In genomic region chr16:19182487-19182886, GRCh38 we compare ENCODE assay signal across 1 cellular context.
TF ChIP-seq lines count a peak whose summit lies in the region.

No MANE protein-coding gene starts in this region.

TF ChIP-seq in HepG2, 621 proteins besides CTCF, POLR2A, EP300 and RAD21 (continued from another document):
- TF ChIP-seq REST (IDR thresholded peaks at IDR 0.05; ENCODE audit: borderline replicate concordance in 1 of 2, low read depth in 1 of 2, low read length in 2 of 2) (no peak), ZNF296 (CRISPR knock-in tag; conservative IDR thresholded peaks at IDR 0.05) (no peak), ZNF333 (CRISPR knock-in tag; IDR thresholded peaks at IDR 0.05; ENCODE audit: borderline replicate concordance) (no peak), GATAD2A (CRISPR knock-in tag; IDR thresholded peaks at IDR 0.05) (no peak), KDM3A (CRISPR knock-in tag; IDR thresholded peaks at IDR 0.05; ENCODE audit: low read depth) (no peak), ONECUT2 (CRISPR knock-in tag; IDR thresholded peaks at IDR 0.05) (no peak), RFXANK (CRISPR knock-in tag; IDR thresholded peaks at IDR 0.05) (no peak), ZNF567 (CRISPR knock-in tag; IDR thresholded peaks at IDR 0.05; ENCODE audit: borderline replicate concordance) (no peak), JDP2 (CRISPR knock-in tag; IDR thresholded peaks at IDR 0.05; ENCODE audit: borderline replicate concordance) (no peak)
